ENCODE assay signal across 7 cellular contexts in genomic region chr6:157788180-157788579, GRCh38.
"Had no signal": no experiment of that assay in that cellular context is flagged by ENCODE, and none has a peak within 500 bp of the region (broad histone marks: within the 10 kb centered on the region; RNA-seq: fewer than 3 reads in every experiment).

No MANE protein-coding gene starts in this region.

- ATAC-seq: GM12878 had no signal

- DNase-seq: GDM1, GF-D8 had no signal

- FAIRE-seq: GM12878, GM12891, GM12892, GM18507, GM19239 had no signal

- H3K4me3 ChIP-seq: GM12878 had no signal
